ENCODE assay signal across 1 cellular context in the genomic region with DNA sequence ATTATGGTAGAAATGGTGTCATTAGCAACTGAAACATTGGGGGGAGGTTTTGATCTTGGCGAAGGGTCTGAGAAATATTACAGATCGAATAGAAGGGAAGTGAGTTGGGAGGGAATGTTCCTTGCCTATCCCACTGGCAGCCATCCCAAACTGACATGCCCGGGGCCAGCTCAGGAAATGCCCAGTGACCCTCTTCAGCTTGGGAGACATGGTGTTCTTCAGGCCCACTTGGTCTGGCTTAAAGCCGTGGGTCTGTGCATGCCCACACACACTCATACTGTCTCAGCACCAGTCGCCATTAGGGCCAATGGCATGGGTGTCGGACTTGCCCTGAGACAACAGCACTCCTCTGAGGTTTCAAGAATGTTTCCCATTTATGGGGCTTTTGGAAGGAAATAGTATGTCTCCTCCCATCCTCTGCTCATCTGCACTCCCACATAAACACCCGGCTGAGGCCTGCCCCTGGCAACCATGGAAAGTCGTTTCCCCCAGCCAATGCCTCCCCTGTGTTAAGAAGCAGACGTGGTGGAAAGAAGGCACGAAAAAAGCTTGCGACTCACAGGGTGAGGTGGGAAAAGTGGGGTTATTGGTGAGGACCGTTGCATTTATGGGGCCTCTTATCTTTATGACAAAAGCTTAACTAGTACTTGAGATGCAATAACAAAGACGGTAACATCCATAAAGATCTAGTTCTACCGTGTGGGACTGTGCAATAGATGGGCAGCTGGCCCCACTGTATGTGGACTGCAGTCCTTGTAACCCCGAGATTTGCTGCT.
TF ChIP-seq lines count a peak whose summit lies in the region.

No MANE protein-coding gene starts in this region.

TF ChIP-seq in H1, 55 proteins besides CTCF, POLR2A, EP300 and RAD21 (continued from another document):
- TF ChIP-seq JUND (IDR thresholded peaks at IDR 0.05; ENCODE audit: low read length) (no peak), TBP (IDR thresholded peaks at IDR 0.05; ENCODE audit: low read depth, low read length) (no peak), CHD2 (IDR thresholded peaks at IDR 0.05; ENCODE audit: low read length) (no peak), FOSL1 (IDR thresholded peaks at IDR 0.05; ENCODE audit: insufficient read depth, low read depth, low read length) (no peak), KDM5A (IDR thresholded peaks at IDR 0.05; ENCODE audit: low read length) (no peak), SRF (IDR thresholded peaks at IDR 0.05; ENCODE audit: low read depth, low read length) (no peak), CREB1 (IDR thresholded peaks at IDR 0.05) (no peak), MAFK (IDR thresholded peaks at IDR 0.05; ENCODE audit: low read depth, low read length) (no peak), TCF12 (IDR thresholded peaks at IDR 0.05; ENCODE audit: low read depth, low read length) (no peak), SIX5 (IDR thresholded peaks at IDR 0.05; ENCODE audit: low read depth, low read length) (no peak), MAX (IDR thresholded peaks at IDR 0.05) (no peak), EGR1 (IDR thresholded peaks at IDR 0.05; ENCODE audit: borderline replicate concordance, low read depth, low read length) (no peak), CHD1 (IDR thresholded peaks at IDR 0.05; ENCODE audit: low read depth, low read length) (no peak), ASH2L (IDR thresholded peaks at IDR 0.05; ENCODE audit: low read length) (no peak)
- TF ChIP-seq, protein P1, sequence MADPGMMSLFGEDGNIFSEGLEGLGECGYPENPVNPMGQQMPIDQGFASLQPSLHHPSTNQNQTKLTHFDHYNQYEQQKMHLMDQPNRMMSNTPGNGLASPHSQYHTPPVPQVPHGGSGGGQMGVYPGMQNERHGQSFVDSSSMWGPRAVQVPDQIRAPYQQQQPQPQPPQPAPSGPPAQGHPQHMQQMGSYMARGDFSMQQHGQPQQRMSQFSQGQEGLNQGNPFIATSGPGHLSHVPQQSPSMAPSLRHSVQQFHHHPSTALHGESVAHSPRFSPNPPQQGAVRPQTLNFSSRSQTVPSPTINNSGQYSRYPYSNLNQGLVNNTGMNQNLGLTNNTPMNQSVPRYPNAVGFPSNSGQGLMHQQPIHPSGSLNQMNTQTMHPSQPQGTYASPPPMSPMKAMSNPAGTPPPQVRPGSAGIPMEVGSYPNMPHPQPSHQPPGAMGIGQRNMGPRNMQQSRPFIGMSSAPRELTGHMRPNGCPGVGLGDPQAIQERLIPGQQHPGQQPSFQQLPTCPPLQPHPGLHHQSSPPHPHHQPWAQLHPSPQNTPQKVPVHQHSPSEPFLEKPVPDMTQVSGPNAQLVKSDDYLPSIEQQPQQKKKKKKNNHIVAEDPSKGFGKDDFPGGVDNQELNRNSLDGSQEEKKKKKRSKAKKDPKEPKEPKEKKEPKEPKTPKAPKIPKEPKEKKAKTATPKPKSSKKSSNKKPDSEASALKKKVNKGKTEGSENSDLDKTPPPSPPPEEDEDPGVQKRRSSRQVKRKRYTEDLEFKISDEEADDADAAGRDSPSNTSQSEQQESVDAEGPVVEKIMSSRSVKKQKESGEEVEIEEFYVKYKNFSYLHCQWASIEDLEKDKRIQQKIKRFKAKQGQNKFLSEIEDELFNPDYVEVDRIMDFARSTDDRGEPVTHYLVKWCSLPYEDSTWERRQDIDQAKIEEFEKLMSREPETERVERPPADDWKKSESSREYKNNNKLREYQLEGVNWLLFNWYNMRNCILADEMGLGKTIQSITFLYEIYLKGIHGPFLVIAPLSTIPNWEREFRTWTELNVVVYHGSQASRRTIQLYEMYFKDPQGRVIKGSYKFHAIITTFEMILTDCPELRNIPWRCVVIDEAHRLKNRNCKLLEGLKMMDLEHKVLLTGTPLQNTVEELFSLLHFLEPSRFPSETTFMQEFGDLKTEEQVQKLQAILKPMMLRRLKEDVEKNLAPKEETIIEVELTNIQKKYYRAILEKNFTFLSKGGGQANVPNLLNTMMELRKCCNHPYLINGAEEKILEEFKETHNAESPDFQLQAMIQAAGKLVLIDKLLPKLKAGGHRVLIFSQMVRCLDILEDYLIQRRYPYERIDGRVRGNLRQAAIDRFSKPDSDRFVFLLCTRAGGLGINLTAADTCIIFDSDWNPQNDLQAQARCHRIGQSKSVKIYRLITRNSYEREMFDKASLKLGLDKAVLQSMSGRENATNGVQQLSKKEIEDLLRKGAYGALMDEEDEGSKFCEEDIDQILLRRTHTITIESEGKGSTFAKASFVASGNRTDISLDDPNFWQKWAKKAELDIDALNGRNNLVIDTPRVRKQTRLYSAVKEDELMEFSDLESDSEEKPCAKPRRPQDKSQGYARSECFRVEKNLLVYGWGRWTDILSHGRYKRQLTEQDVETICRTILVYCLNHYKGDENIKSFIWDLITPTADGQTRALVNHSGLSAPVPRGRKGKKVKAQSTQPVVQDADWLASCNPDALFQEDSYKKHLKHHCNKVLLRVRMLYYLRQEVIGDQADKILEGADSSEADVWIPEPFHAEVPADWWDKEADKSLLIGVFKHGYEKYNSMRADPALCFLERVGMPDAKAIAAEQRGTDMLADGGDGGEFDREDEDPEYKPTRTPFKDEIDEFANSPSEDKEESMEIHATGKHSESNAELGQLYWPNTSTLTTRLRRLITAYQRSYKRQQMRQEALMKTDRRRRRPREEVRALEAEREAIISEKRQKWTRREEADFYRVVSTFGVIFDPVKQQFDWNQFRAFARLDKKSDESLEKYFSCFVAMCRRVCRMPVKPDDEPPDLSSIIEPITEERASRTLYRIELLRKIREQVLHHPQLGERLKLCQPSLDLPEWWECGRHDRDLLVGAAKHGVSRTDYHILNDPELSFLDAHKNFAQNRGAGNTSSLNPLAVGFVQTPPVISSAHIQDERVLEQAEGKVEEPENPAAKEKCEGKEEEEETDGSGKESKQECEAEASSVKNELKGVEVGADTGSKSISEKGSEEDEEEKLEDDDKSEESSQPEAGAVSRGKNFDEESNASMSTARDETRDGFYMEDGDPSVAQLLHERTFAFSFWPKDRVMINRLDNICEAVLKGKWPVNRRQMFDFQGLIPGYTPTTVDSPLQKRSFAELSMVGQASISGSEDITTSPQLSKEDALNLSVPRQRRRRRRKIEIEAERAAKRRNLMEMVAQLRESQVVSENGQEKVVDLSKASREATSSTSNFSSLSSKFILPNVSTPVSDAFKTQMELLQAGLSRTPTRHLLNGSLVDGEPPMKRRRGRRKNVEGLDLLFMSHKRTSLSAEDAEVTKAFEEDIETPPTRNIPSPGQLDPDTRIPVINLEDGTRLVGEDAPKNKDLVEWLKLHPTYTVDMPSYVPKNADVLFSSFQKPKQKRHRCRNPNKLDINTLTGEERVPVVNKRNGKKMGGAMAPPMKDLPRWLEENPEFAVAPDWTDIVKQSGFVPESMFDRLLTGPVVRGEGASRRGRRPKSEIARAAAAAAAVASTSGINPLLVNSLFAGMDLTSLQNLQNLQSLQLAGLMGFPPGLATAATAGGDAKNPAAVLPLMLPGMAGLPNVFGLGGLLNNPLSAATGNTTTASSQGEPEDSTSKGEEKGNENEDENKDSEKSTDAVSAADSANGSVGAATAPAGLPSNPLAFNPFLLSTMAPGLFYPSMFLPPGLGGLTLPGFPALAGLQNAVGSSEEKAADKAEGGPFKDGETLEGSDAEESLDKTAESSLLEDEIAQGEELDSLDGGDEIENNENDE (IDR thresholded peaks at IDR 0.05; ENCODE audit: insufficient replicate concordance, low read length), result no peak
- TF ChIP-seq, protein P2, sequence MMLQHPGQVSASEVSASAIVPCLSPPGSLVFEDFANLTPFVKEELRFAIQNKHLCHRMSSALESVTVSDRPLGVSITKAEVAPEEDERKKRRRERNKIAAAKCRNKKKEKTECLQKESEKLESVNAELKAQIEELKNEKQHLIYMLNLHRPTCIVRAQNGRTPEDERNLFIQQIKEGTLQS (IDR thresholded peaks at IDR 0.05; ENCODE audit: insufficient read depth, low read depth, low read length), result no peak
